In genomic region chr15:47507221-47507985, GRCh38 we compare ENCODE assay signal across 20 cellular contexts.
"Had no signal": no experiment of that assay in that cellular context is flagged by ENCODE, and none has a peak within 500 bp of the region (broad histone marks: within the 10 kb centered on the region; RNA-seq: fewer than 3 reads in every experiment).

No MANE protein-coding gene starts in this region.

- H3K4me1 Mint-ChIP-seq: activated CD4-positive, alpha-beta memory T cell treated with anti-CD3 and anti-CD28 coated beads, Interleukin-2, amount 10 ng/mL, durations not matched to agents 7 days and 5 days; activated naive CD4-positive, alpha-beta T cell treated with anti-CD3 and anti-CD28 coated beads, Interleukin-2, amount 50 U/mL, for 24 hours; WTC11 had no signal

- ATAC-seq: activated T-cell treated with anti-CD3 and anti-CD28 coated beads, Interleukin-2, amount 50 U/mL, for 4 hours; gastroesophageal sphincter; left lobe of liver; mucosa of descending colon; naive thymus-derived CD8-positive, alpha-beta T cell; stimulated activated naive B cell treated with anti-CD40 and anti-IgM and Interleukin-4, amounts not matched to agents 10 μg/mL and 1 μg/mL and 100 μg/mL, for 72 hours; WTC11 had no signal

- H3K27me3 ChIP-seq: adrenal gland, cardiac muscle cell, gastroesophageal sphincter, tibial artery, uterus had no signal

- H3K27ac Mint-ChIP-seq: activated CD4-positive, alpha-beta memory T cell treated with anti-CD3 and anti-CD28 coated beads, Interleukin-2, amount 10 ng/mL, durations not matched to agents 7 days and 5 days; activated naive CD4-positive, alpha-beta T cell treated with anti-CD3 and anti-CD28 coated beads, Interleukin-2, amount 50 U/mL, for 24 hours; naive thymus-derived CD8-positive, alpha-beta T cell; stimulated activated naive B cell treated with anti-CD40 and anti-IgM and Interleukin-4, amounts not matched to agents 10 μg/mL and 1 μg/mL and 100 μg/mL, for 72 hours; WTC11 had no signal

- H3K9me3 ChIP-seq: adrenal gland, gastroesophageal sphincter, mucosa of descending colon, neutrophil, tibial artery, uterus had no signal

- H3K27me3 Mint-ChIP-seq: activated CD4-positive, alpha-beta memory T cell treated with anti-CD3 and anti-CD28 coated beads, Interleukin-2, amount 10 ng/mL, durations not matched to agents 7 days and 5 days; stimulated activated naive B cell treated with anti-CD40 and anti-IgM and Interleukin-4, amounts not matched to agents 10 μg/mL and 1 μg/mL and 100 μg/mL, for 72 hours had no signal

- H3K9me3 Mint-ChIP-seq: activated naive CD4-positive, alpha-beta T cell treated with anti-CD3 and anti-CD28 coated beads, Interleukin-2, amount 50 U/mL, for 24 hours; activated T-cell treated with anti-CD3 and anti-CD28 coated beads, Interleukin-2, amount 50 U/mL, for 4 hours; stimulated activated naive B cell treated with anti-CD40 and anti-IgM and Interleukin-4, amounts not matched to agents 10 μg/mL and 1 μg/mL and 100 μg/mL, for 72 hours had no signal

- H3K4me1 ChIP-seq: uterus had no signal

- H3K4me3 ChIP-seq: adrenal gland, cardiac muscle cell, gastroesophageal sphincter, mucosa of descending colon, tibial artery, uterus had no signal

- H3K27ac ChIP-seq: adrenal gland, cardiac muscle cell, gastroesophageal sphincter, neutrophil, tibial artery, uterus had no signal

- DNase-seq: activated CD4-positive, alpha-beta memory T cell treated with anti-CD3 and anti-CD28 coated beads, Interleukin-2, amount 10 ng/mL, durations not matched to agents 7 days and 5 days; activated CD4-positive, alpha-beta T cell treated with anti-CD3 and anti-CD28 coated beads for 4 hours; activated effector memory CD4-positive, alpha-beta T cell treated with Interleukin-2 at 50 U/mL for 16 hours; activated T-cell treated with anti-CD3 and anti-CD28 coated beads, Interleukin-2, amount 50 U/mL, for 4 hours; adrenal gland; erythroblast; mammary epithelial cell; mucosa of descending colon; naive thymus-derived CD8-positive, alpha-beta T cell; posterior cingulate gyrus; stimulated activated CD4-positive, alpha-beta T cell treated with anti-CD3 and anti-CD28 coated beads, Interleukin-2, amount 100 ng/mL, for 48 hours; stimulated activated naive B cell treated with anti-CD40 and anti-IgM and Interleukin-4, amounts not matched to agents 10 μg/mL and 1 μg/mL and 100 μg/mL, for 72 hours; tibial artery; uterus had no signal

- H3K36me3 Mint-ChIP-seq: activated naive CD4-positive, alpha-beta T cell treated with anti-CD3 and anti-CD28 coated beads, Interleukin-2, amount 50 U/mL, for 24 hours; naive thymus-derived CD8-positive, alpha-beta T cell; stimulated activated naive B cell treated with anti-CD40 and anti-IgM and Interleukin-4, amounts not matched to agents 10 μg/mL and 1 μg/mL and 100 μg/mL, for 72 hours had no signal

- H3K4me3 Mint-ChIP-seq: activated CD4-positive, alpha-beta memory T cell treated with anti-CD3 and anti-CD28 coated beads, Interleukin-2, amount 10 ng/mL, durations not matched to agents 7 days and 5 days; activated naive CD4-positive, alpha-beta T cell treated with anti-CD3 and anti-CD28 coated beads, Interleukin-2, amount 50 U/mL, for 24 hours; activated T-cell treated with anti-CD3 and anti-CD28 coated beads, Interleukin-2, amount 50 U/mL, for 4 hours; naive thymus-derived CD8-positive, alpha-beta T cell; stimulated activated naive B cell treated with anti-CD40 and anti-IgM and Interleukin-4, amounts not matched to agents 10 μg/mL and 1 μg/mL and 100 μg/mL, for 72 hours; WTC11 had no signal

- H3K36me3 ChIP-seq: adrenal gland, cardiac muscle cell, gastroesophageal sphincter, neutrophil, tibial artery, uterus had no signal
